Comparison of ENCODE assay signal across 8 cellular contexts in the genomic region with DNA sequence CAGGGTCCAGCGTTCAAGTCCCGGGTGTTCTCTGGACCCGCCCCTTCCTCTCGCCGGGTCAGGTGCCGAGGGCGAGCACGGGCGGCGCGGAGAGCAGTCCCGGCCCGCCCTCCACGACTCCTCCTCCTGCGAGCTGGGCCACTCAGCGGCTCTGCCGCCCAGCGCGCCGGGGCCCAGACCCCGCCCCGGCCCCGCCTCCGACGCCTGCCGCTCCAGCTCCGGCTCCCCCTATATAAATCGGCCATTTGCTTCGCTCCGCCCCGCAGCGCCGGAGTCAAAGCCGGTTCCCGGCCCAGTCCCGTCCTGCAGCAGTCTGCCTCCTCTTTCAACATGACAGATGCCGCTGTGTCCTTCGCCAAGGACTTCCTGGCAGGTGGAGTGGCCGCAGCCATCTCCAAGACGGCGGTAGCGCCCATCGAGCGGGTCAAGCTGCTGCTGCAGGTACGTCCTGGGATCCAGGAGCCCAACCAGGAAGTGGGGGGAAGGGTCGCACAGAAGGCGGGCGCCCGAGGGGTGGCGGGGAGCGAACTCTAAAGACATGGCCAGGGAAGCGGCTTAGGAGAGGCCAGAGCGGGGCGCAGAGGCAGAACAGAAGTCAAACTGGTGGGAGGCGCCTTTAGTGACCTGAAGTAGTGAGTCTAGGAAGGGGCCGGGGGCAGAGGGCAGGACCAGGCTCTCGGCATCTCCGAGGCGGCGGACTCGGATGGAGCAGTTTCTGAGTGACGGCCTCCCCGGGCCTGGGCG. TPM values are rescaled to one million over a fixed set of nuclear protein-coding genes. Genes with fewer than 3 reads are reported as not detected.
DNase-seq lines count a peak whose midpoint lies in the region; ATAC-seq and TF ChIP-seq lines count a peak whose summit lies in the region.

A gene (plus strand): TSS at position 259 of the 744 bp plus-strand sequence. CDS start 72 bp downstream, at position 331.

- TF ChIP-seq CTCF in cardiac muscle cell (IDR thresholded peaks at IDR 0.05; ENCODE audit: low read depth, low read length) (no peak), type B pancreatic cell (conservative IDR thresholded peaks at IDR 0.05) (no peak)

- peak within 1 kb of the TSS; percentile 93 for H3K27ac Mint-ChIP-seq in activated naive CD8-positive, alpha-beta T cell treated with anti-CD3 and anti-CD28 coated beads, Interleukin-2, amount 50 U/mL, for 24 hours
- H3K27ac Mint-ChIP-seq in type B pancreatic cell: peak within 1 kb of the TSS; percentile 86

- intact Hi-C loops in posterior cingulate gyrus (cut with DNase I): no loop called here

- DNase-seq in NCI-H1092 (lab: John Stamatoyannopoulos, UW) (peak; percentile 81), SW480 (ENCODE audit: low spot score) (peak; percentile 84), cardiac muscle cell (ENCODE audit: low read depth in 1 of 2, low spot score in 1 of 2) (peak; percentile 86 to 87), posterior cingulate gyrus (peak; percentile 64 to 97 (median 78)), type B pancreatic cell (ENCODE audit: extremely low spot score, unreplicated experiment) (peak; percentile 83)
- peak; percentile 81 for DNase-seq in activated naive CD8-positive, alpha-beta T cell treated with anti-CD3 and anti-CD28 coated beads, Interleukin-2, amount 50 U/mL, for 24 hours

- peak within 1 kb of the TSS; percentile 84 for H3K27ac ChIP-seq in cardiac muscle cell

- H3K4me3 ChIP-seq in cardiac muscle cell: peak within 1 kb of the TSS; percentile 61

- peak within 1 kb of the TSS; percentile 85 for H3K4me3 Mint-ChIP-seq in activated naive CD8-positive, alpha-beta T cell treated with anti-CD3 and anti-CD28 coated beads, Interleukin-2, amount 50 U/mL, for 24 hours
- peak within 1 kb of the TSS; percentile 90 for H3K4me3 Mint-ChIP-seq in type B pancreatic cell

- H3K27me3 ChIP-seq in cardiac muscle cell: no peaks in the 10 kb centered on the region

- TF ChIP-seq POLR2A in GM10847 (IDR thresholded peaks at IDR 0.05; ENCODE audit: extremely low read depth, insufficient read length): peak; percentile 90

- no peaks in the 10 kb centered on the region for H3K9me3 ChIP-seq in cardiac muscle cell (ENCODE audit: low read depth)

- ATAC-seq in HG02588 (IDR thresholded peaks at IDR 0.05; ENCODE audit: unreplicated experiment): peak; percentile 86
- peak; percentile 95 for ATAC-seq in activated naive CD8-positive, alpha-beta T cell treated with anti-CD3 and anti-CD28 coated beads, Interleukin-2, amount 50 U/mL, for 24 hours

- H3K4me1 Mint-ChIP-seq in activated naive CD8-positive, alpha-beta T cell treated with anti-CD3 and anti-CD28 coated beads, Interleukin-2, amount 50 U/mL, for 24 hours: peaks cover 14% of the 10 kb centered on the region
- no peaks in the 10 kb centered on the region for H3K4me1 Mint-ChIP-seq in type B pancreatic cell (ENCODE audit: unreplicated experiment)

- H3K4me1 ChIP-seq in cardiac muscle cell (ENCODE audit: low read depth): no peaks in the 10 kb centered on the region

- H3K36me3 ChIP-seq in cardiac muscle cell: peaks cover 10% of the 10 kb centered on the region

- H3K27me3 Mint-ChIP-seq in activated naive CD8-positive, alpha-beta T cell treated with anti-CD3 and anti-CD28 coated beads, Interleukin-2, amount 50 U/mL, for 24 hours: no peaks in the 10 kb centered on the region
- no peaks in the 10 kb centered on the region for H3K27me3 Mint-ChIP-seq in type B pancreatic cell

- no peaks in the 10 kb centered on the region for H3K9me3 Mint-ChIP-seq in activated naive CD8-positive, alpha-beta T cell treated with anti-CD3 and anti-CD28 coated beads, Interleukin-2, amount 50 U/mL, for 24 hours
- no peaks in the 10 kb centered on the region for H3K9me3 Mint-ChIP-seq in type B pancreatic cell

- H3K36me3 Mint-ChIP-seq in activated naive CD8-positive, alpha-beta T cell treated with anti-CD3 and anti-CD28 coated beads, Interleukin-2, amount 50 U/mL, for 24 hours (ENCODE audit: low read depth): peaks cover 24% of the 10 kb centered on the region
- H3K36me3 Mint-ChIP-seq in type B pancreatic cell: peaks cover 7% of the 10 kb centered on the region

RNA-seq across cellular contexts. Expression of the gene that starts here (rescaled TPM):
- 373 and 552 TPM in 2 replicates for total RNA-seq in cardiac muscle cell
- 501 and 563 TPM in 2 replicates for polyA plus RNA-seq in cardiac muscle cell
- total RNA-seq in type B pancreatic cell (ENCODE audit: low replicate concordance): 428 and 470 TPM in 2 replicates

Comparison
In these comparisons a context has a peak if more than half of its experiments do, and no peak if none do; other contexts are left out.
1. Peak in every context shown above with its lines: DNase-seq, ATAC-seq, H3K4me3 ChIP-seq and H3K27ac ChIP-seq.